In the genomic region with DNA sequence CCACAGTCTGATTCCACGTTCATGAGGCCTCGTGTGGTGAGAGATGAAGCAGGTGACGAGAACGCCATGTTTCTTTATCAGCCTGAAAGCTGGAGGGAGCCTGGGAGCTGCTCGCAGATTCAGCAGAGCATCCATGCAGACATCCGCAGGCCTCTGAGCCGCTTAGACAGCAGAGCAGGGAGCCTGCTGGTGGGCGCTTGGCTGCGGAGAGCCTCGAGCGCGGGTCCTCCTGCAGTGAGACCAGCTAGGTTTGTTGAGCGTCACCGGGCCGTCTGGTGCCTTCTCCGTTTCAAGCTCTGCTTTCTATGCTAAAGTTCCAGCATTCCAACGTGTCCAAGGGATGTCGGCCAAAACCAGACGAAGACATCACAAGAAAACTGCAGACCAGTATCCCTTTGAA, we compare ENCODE assay signal across 18 cellular contexts. TPM values are rescaled to one million over a fixed set of nuclear protein-coding genes. Genes with fewer than 3 reads are reported as not detected.
DNase-seq lines count a peak whose midpoint lies in the region; ATAC-seq lines count a peak whose summit lies in the region.
"Had no signal": no experiment of that assay in that cellular context is flagged by ENCODE, and none has a peak within 500 bp of the region (broad histone marks: within the 10 kb centered on the region; RNA-seq: fewer than 3 reads in every experiment).

No MANE protein-coding gene starts in this region.

- peaks cover 10 to 12% of the 10 kb centered on the region in 2 donors for H3K4me1 Mint-ChIP-seq in effector memory CD8-positive, alpha-beta T cell (ENCODE audit: low read depth in 2 of 2)
- H3K4me1 Mint-ChIP-seq in stimulated activated effector memory CD8-positive, alpha-beta T cell treated with anti-CD3 and anti-CD28 coated beads, Interleukin-12 subunit alpha, Interleukin-12 subunit beta, amount 100 ng/mL, for 72 hours = peaks cover 14% of the 10 kb centered on the region
- peaks cover 0 to 6% of the 10 kb centered on the region in 2 donors for H3K4me1 Mint-ChIP-seq in stimulated activated naive B cell treated with anti-CD40 and anti-IgM and Interleukin-4, amounts not matched to agents 10 μg/mL and 1 μg/mL and 100 μg/mL, for 72 hours

- H3K4me3 Mint-ChIP-seq in effector memory CD8-positive, alpha-beta T cell = no peak overlapping the region
- H3K4me3 Mint-ChIP-seq in stimulated activated effector memory CD8-positive, alpha-beta T cell treated with anti-CD3 and anti-CD28 coated beads, Interleukin-12 subunit alpha, Interleukin-12 subunit beta, amount 100 ng/mL, for 72 hours = no peak overlapping the region
- no peak overlapping the region for H3K4me3 Mint-ChIP-seq in stimulated activated naive B cell treated with anti-CD40 and anti-IgM and Interleukin-4, amounts not matched to agents 10 μg/mL and 1 μg/mL and 100 μg/mL, for 72 hours
- H3K4me3 Mint-ChIP-seq: CD4-positive, alpha-beta memory T cell had no signal

- no peaks in the 10 kb centered on the region for H3K9me3 Mint-ChIP-seq in effector memory CD8-positive, alpha-beta T cell
- no peaks in the 10 kb centered on the region for H3K9me3 Mint-ChIP-seq in stimulated activated effector memory CD8-positive, alpha-beta T cell treated with anti-CD3 and anti-CD28 coated beads, Interleukin-12 subunit alpha, Interleukin-12 subunit beta, amount 100 ng/mL, for 72 hours
- H3K9me3 Mint-ChIP-seq in stimulated activated naive B cell treated with anti-CD40 and anti-IgM and Interleukin-4, amounts not matched to agents 10 μg/mL and 1 μg/mL and 100 μg/mL, for 72 hours = no peaks in the 10 kb centered on the region
- H3K9me3 Mint-ChIP-seq: CD4-positive, alpha-beta memory T cell had no signal

- no peaks in the 10 kb centered on the region for H3K27me3 Mint-ChIP-seq in effector memory CD8-positive, alpha-beta T cell
- no peaks in the 10 kb centered on the region for H3K27me3 Mint-ChIP-seq in stimulated activated naive B cell treated with anti-CD40 and anti-IgM and Interleukin-4, amounts not matched to agents 10 μg/mL and 1 μg/mL and 100 μg/mL, for 72 hours
- H3K27me3 Mint-ChIP-seq: CD4-positive, alpha-beta memory T cell had no signal

- DNase-seq in Right ventricle myocardium superior (peak; percentile 31), Right ventricle myocardium inferior (ENCODE audit: missing footprints) (no peak)
- no peak for DNase-seq in effector memory CD8-positive, alpha-beta T cell
- no peak for DNase-seq in stimulated activated effector memory CD8-positive, alpha-beta T cell treated with anti-CD3 and anti-CD28 coated beads, Interleukin-12 subunit alpha, Interleukin-12 subunit beta, amount 100 ng/mL, for 72 hours (ENCODE audit: low spot score in 2 of 2)
- DNase-seq in stimulated activated naive B cell treated with anti-CD40 and anti-IgM and Interleukin-4, amounts not matched to agents 10 μg/mL and 1 μg/mL and 100 μg/mL, for 72 hours = no peak
- DNase-seq: 8988T; C1 segment of cervical spinal cord; Calu3; CD4-positive, alpha-beta memory T cell; COR-L47; DMS53; DMS79 treated with DMSO at 0.1 percent for 48 hours; GF-D8; GOT3; H7; HCEC 1CT had no signal

- intact Hi-C loops in Right ventricle myocardium superior (cut with DNase I) (no loop called here), Right ventricle myocardium inferior (cut with DNase I) (no loop called here)

- H3K36me3 Mint-ChIP-seq in effector memory CD8-positive, alpha-beta T cell (ENCODE audit: insufficient read depth) = peaks cover 71% of the 10 kb centered on the region
- H3K36me3 Mint-ChIP-seq in stimulated activated effector memory CD8-positive, alpha-beta T cell treated with anti-CD3 and anti-CD28 coated beads, Interleukin-12 subunit alpha, Interleukin-12 subunit beta, amount 100 ng/mL, for 72 hours = peaks cover 90% of the 10 kb centered on the region
- H3K36me3 Mint-ChIP-seq in stimulated activated naive B cell treated with anti-CD40 and anti-IgM and Interleukin-4, amounts not matched to agents 10 μg/mL and 1 μg/mL and 100 μg/mL, for 72 hours = peaks cover 38 to 65% of the 10 kb centered on the region in 2 donors

- peak overlapping the region; percentile 38 to 57 for H3K27ac Mint-ChIP-seq in effector memory CD8-positive, alpha-beta T cell
- peak overlapping the region; percentile 3 for H3K27ac Mint-ChIP-seq in stimulated activated effector memory CD8-positive, alpha-beta T cell treated with anti-CD3 and anti-CD28 coated beads, Interleukin-12 subunit alpha, Interleukin-12 subunit beta, amount 100 ng/mL, for 72 hours
- H3K27ac Mint-ChIP-seq in stimulated activated naive B cell treated with anti-CD40 and anti-IgM and Interleukin-4, amounts not matched to agents 10 μg/mL and 1 μg/mL and 100 μg/mL, for 72 hours = no peak overlapping the region

- ATAC-seq in Right ventricle myocardium superior (ENCODE audit: poor library complexity) = no peak
- ATAC-seq in Right ventricle myocardium inferior = no peak
- ATAC-seq in effector memory CD8-positive, alpha-beta T cell (replicated peaks) = no peak
- no peak for ATAC-seq in stimulated activated effector memory CD8-positive, alpha-beta T cell treated with anti-CD3 and anti-CD28 coated beads, Interleukin-12 subunit alpha, Interleukin-12 subunit beta, amount 100 ng/mL, for 72 hours
- no peak for ATAC-seq in HG02623 (IDR thresholded peaks at IDR 0.05; ENCODE audit: unreplicated experiment)
- no peak for ATAC-seq in stimulated activated naive B cell treated with anti-CD40 and anti-IgM and Interleukin-4, amounts not matched to agents 10 μg/mL and 1 μg/mL and 100 μg/mL, for 72 hours (replicated peaks)
- ATAC-seq: A549 had no signal

RNA-seq across cellular contexts. Expression of a gene that starts 27.6 kb away (rescaled TPM):
- 8.7 TPM for total RNA-seq in Right ventricle myocardium superior
- 8.4 TPM for total RNA-seq in Right ventricle myocardium inferior
